ENCODE assay signal across 10 cellular contexts in the genomic region with DNA sequence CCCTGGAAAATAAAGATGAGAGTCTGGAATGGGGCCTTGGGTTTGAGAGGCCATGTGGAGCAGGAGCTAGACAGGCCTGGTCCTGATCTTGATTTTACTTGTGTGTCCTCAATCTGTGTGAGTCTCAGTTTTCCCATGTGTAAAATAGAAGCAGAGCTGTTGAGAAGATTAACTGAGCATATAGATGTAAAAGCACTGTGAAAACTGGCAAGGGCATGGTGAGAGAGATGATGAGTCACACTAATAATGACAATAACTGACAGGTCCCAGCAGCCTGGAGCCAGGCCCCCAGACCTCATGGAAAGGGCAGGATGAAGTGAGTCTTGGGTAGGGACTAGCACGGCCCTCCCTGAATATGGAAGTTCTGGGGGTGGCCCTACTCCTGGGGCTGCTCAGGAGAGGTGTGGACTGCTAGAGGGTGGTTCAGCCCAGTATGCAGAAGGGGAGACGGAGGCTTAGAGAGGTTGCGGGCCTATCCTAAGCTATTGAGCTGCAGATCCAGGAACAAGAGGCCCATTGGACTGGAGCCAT. TPM values are rescaled to one million over a fixed set of nuclear protein-coding genes. Genes with fewer than 3 reads are reported as not detected.
A peak's percentile ranks its signal among the peaks of the same experiment; 100 is the strongest.
DNase-seq lines count a peak whose midpoint lies in the region; ATAC-seq and TF ChIP-seq lines count a peak whose summit lies in the region.
"Had no signal": no experiment of that assay in that cellular context is flagged by ENCODE, and none has a peak within 500 bp of the region (broad histone marks: within the 10 kb centered on the region; RNA-seq: fewer than 3 reads in every experiment).

No MANE protein-coding gene starts in this region.

- peak overlapping the region; percentile 76 for H3K27ac Mint-ChIP-seq in activated CD4-positive, alpha-beta T cell treated with anti-CD3 and anti-CD28 coated beads, Interleukin-2, amount 10 ng/mL, durations not matched to agents 24 days and 14 days
- peak overlapping the region; percentile 81 for H3K27ac Mint-ChIP-seq in endodermal cell
- H3K27ac Mint-ChIP-seq in progenitor cell of endocrine pancreas, result peak overlapping the region; percentile 78

- 71% methylated on average over 3 of the region's 3 CpGs; no CpG with 5 or more reads in 1 of the 2 experiments for WGBS in endodermal cell (ENCODE audit: insufficient coverage in 1 of 2, insufficient read length in 1 of 2), 2 experiments

- H3K9ac ChIP-seq in endodermal cell (ENCODE audit: extremely low read depth, low read length, poor library complexity, severe bottlenecking), result no peak overlapping the region

- H3K4me3 Mint-ChIP-seq in activated CD4-positive, alpha-beta T cell treated with anti-CD3 and anti-CD28 coated beads, Interleukin-2, amount 10 ng/mL, durations not matched to agents 24 days and 14 days, result no peak overlapping the region
- H3K4me3 Mint-ChIP-seq in endodermal cell (peak overlapping the region; percentile 90), progenitor cell of endocrine pancreas (ENCODE audit: low read depth) (no peak overlapping the region)

- peaks cover 23% of the 10 kb centered on the region for H3K4me1 Mint-ChIP-seq in activated CD4-positive, alpha-beta T cell treated with anti-CD3 and anti-CD28 coated beads, Interleukin-2, amount 10 ng/mL, durations not matched to agents 24 days and 14 days
- H3K4me1 Mint-ChIP-seq in endodermal cell (peaks cover 34% of the 10 kb centered on the region), progenitor cell of endocrine pancreas (ENCODE audit: low read depth) (peaks cover 21% of the 10 kb centered on the region)

- no peaks in the 10 kb centered on the region for H3K27me3 Mint-ChIP-seq in activated CD4-positive, alpha-beta T cell treated with anti-CD3 and anti-CD28 coated beads, Interleukin-2, amount 10 ng/mL, durations not matched to agents 24 days and 14 days
- H3K27me3 Mint-ChIP-seq in endodermal cell (ENCODE audit: insufficient read depth), result no peaks in the 10 kb centered on the region
- H3K27me3 Mint-ChIP-seq in progenitor cell of endocrine pancreas, result peaks cover 6% of the 10 kb centered on the region

- H3K9me3 ChIP-seq in endodermal cell (ENCODE audit: control insufficient read depth, low read length), result no peaks in the 10 kb centered on the region
- no peaks in the 10 kb centered on the region for H3K9me3 ChIP-seq in ascending aorta
- no peaks in the 10 kb centered on the region for H3K9me3 ChIP-seq in upper lobe of right lung
- H3K9me3 ChIP-seq: tibial artery had no signal

- DNase-seq in activated CD4-positive, alpha-beta T cell treated with anti-CD3 and anti-CD28 coated beads, Interleukin-2, amount 10 ng/mL, durations not matched to agents 24 days and 14 days, result no peak
- no peak for DNase-seq in activated CD4-positive, alpha-beta T cell treated with anti-CD3 and anti-CD28 coated beads for 4 hours
- peak; percentile 47 for DNase-seq in RKO (ENCODE audit: low spot score)
- peak; percentile 71 for DNase-seq in endodermal cell
- no peak for DNase-seq in progenitor cell of endocrine pancreas (ENCODE audit: low spot score, unreplicated experiment)
- no peak for DNase-seq in stimulated activated CD4-positive, alpha-beta T cell treated with anti-CD3 and anti-CD28 coated beads, Interleukin-4, amount 100 ng/mL, for 4 hours
- no peak for DNase-seq in ascending aorta (ENCODE audit: low spot score in 2 of 2)
- DNase-seq in upper lobe of right lung, result no peak
- DNase-seq: tibial artery had no signal

- peaks cover 8% of the 10 kb centered on the region for H3K4me1 ChIP-seq in endodermal cell (ENCODE audit: control insufficient read depth, insufficient read depth, low read length)
- H3K4me1 ChIP-seq in ascending aorta, result peaks cover 6 to 8% of the 10 kb centered on the region in 2 donors
- peaks cover 17% of the 10 kb centered on the region for H3K4me1 ChIP-seq in upper lobe of right lung

- H3K27me3 ChIP-seq in endodermal cell (ENCODE audit: control insufficient read depth, insufficient read depth, low read length, poor library complexity, severe bottlenecking) (no peaks in the 10 kb centered on the region), ascending aorta (no peaks in the 10 kb centered on the region), upper lobe of right lung (no peaks in the 10 kb centered on the region)

- ATAC-seq in upper lobe of right lung, result no peak
- ATAC-seq: activated naive CD4-positive, alpha-beta T cell treated with anti-CD3 and anti-CD28 coated beads, Interleukin-2, amount 50 U/mL, for 72 hours had no signal

- H3K27ac ChIP-seq in endodermal cell (ENCODE audit: low read depth, low read length) (peak overlapping the region; percentile 48), ascending aorta (no peak overlapping the region), upper lobe of right lung (no peak overlapping the region)
- H3K27ac ChIP-seq: tibial artery had no signal

- no peaks in the 10 kb centered on the region for H3K36me3 ChIP-seq in endodermal cell (ENCODE audit: control insufficient read depth, insufficient read depth, low read length)
- no peaks in the 10 kb centered on the region for H3K36me3 ChIP-seq in ascending aorta
- H3K36me3 ChIP-seq in upper lobe of right lung, result no peaks in the 10 kb centered on the region
- H3K36me3 ChIP-seq: tibial artery had no signal

- no peak overlapping the region for H3K4me3 ChIP-seq in endodermal cell (ENCODE audit: low read length)
- H3K4me3 ChIP-seq in ascending aorta, result no peak overlapping the region
- no peak overlapping the region for H3K4me3 ChIP-seq in upper lobe of right lung
- H3K4me3 ChIP-seq: tibial artery had no signal

- H3K36me3 Mint-ChIP-seq in activated CD4-positive, alpha-beta T cell treated with anti-CD3 and anti-CD28 coated beads, Interleukin-2, amount 10 ng/mL, durations not matched to agents 24 days and 14 days (ENCODE audit: low read depth), result no peaks in the 10 kb centered on the region
- no peaks in the 10 kb centered on the region for H3K36me3 Mint-ChIP-seq in endodermal cell (ENCODE audit: low read depth)
- H3K36me3 Mint-ChIP-seq in progenitor cell of endocrine pancreas (ENCODE audit: insufficient read depth), result no peaks in the 10 kb centered on the region
- H3K36me3 Mint-ChIP-seq: activated naive CD4-positive, alpha-beta T cell treated with anti-CD3 and anti-CD28 coated beads, Interleukin-2, amount 50 U/mL, for 72 hours had no signal

- intact Hi-C loops in activated CD4-positive, alpha-beta T cell treated with anti-CD3 and anti-CD28 coated beads, Interleukin-2, amount 10 ng/mL, durations not matched to agents 24 days and 14 days (cut with micrococcal nuclease), result loop anchor here (1.0 to 2.0 kb wide), 2 partner anchors 214 to 310 kb away; a partner anchor contains a TSS
- intact Hi-C loops in ascending aorta (cut with DNase I), result loop anchor here (1.0 kb wide), 1 partner anchor 204 kb away; no protein-coding TSS in a partner anchor
- intact Hi-C loops in upper lobe of right lung (cut with DNase I), result loop anchor here (5.0 to 10.0 kb wide), 3 partner anchors 72 to 304 kb away; a partner anchor contains a TSS

- no peak for TF ChIP-seq CTCF in endodermal cell (conservative IDR thresholded peaks at IDR 0.05)
- no peak for TF ChIP-seq CTCF in progenitor cell of endocrine pancreas (IDR thresholded peaks at IDR 0.05; ENCODE audit: unreplicated experiment)
- TF ChIP-seq CTCF in ascending aorta (IDR thresholded peaks at IDR 0.05), result no peak
- TF ChIP-seq CTCF in upper lobe of right lung (IDR thresholded peaks at IDR 0.05), result no peak

- no peaks in the 10 kb centered on the region for H3K9me3 Mint-ChIP-seq in activated CD4-positive, alpha-beta T cell treated with anti-CD3 and anti-CD28 coated beads, Interleukin-2, amount 10 ng/mL, durations not matched to agents 24 days and 14 days
- H3K9me3 Mint-ChIP-seq in endodermal cell, result no peaks in the 10 kb centered on the region
- H3K9me3 Mint-ChIP-seq in progenitor cell of endocrine pancreas (ENCODE audit: low read depth), result no peaks in the 10 kb centered on the region
- H3K9me3 Mint-ChIP-seq: activated naive CD4-positive, alpha-beta T cell treated with anti-CD3 and anti-CD28 coated beads, Interleukin-2, amount 50 U/mL, for 72 hours had no signal

RNA-seq across cellular contexts. Expression of a gene that starts 2.8 kb away (rescaled TPM):
- 33.9 and 34.7 TPM in 2 replicates for total RNA-seq in activated CD4-positive, alpha-beta T cell treated with anti-CD3 and anti-CD28 coated beads, Interleukin-2, amount 10 ng/mL, durations not matched to agents 24 days and 14 days
- total RNA-seq in endodermal cell (10 to 100 TPM; 39.3 to 41.2 TPM), progenitor cell of endocrine pancreas (53.3 and 56.3 TPM in 2 replicates), ascending aorta (205 TPM), upper lobe of right lung (34.2 TPM)
- 52.1 TPM for polyA plus RNA-seq in endodermal cell (2013, experiment 1 of 2)
- polyA plus RNA-seq in endodermal cell (2013, experiment 2 of 2), result 50.1 TPM

RNA-seq across cellular contexts. Expression of a gene that starts 28.2 kb away (rescaled TPM):
- total RNA-seq in activated CD4-positive, alpha-beta T cell treated with anti-CD3 and anti-CD28 coated beads, Interleukin-2, amount 10 ng/mL, durations not matched to agents 24 days and 14 days, result 0.19 and 0.21 TPM in 2 replicates
- not detected for total RNA-seq in endodermal cell
- 0.14 TPM for polyA plus RNA-seq in endodermal cell (2013, experiment 1 of 2)
- polyA plus RNA-seq in endodermal cell (2013, experiment 2 of 2), result not detected
- not detected in 2 replicates for total RNA-seq in progenitor cell of endocrine pancreas
- 10.4 TPM for total RNA-seq in ascending aorta
- total RNA-seq in upper lobe of right lung, result 149 TPM

Comparison
In these comparisons a context has a peak if more than half of its experiments do, and no peak if none do; other contexts are left out.
1. DNase-seq: peak in RKO (single experiment) and endodermal cell (single experiment); none in activated CD4-positive, alpha-beta T cell treated with anti-CD3 and anti-CD28 coated beads, Interleukin-2, amount 10 ng/mL, durations not matched to agents 24 days and 14 days (single experiment), activated CD4-positive, alpha-beta T cell treated with anti-CD3 and anti-CD28 coated beads for 4 hours (0 of 2), progenitor cell of endocrine pancreas (single experiment), stimulated activated CD4-positive, alpha-beta T cell treated with anti-CD3 and anti-CD28 coated beads, Interleukin-4, amount 100 ng/mL, for 4 hours (0 of 2), ascending aorta (0 of 2) and upper lobe of right lung (single experiment).
2. RNA of a gene that starts 28.2 kb away (total RNA-seq): 149 TPM in upper lobe of right lung (single experiment); 10.4 TPM in ascending aorta (single experiment), 0.19 to 0.21 TPM in activated CD4-positive, alpha-beta T cell treated with anti-CD3 and anti-CD28 coated beads, Interleukin-2, amount 10 ng/mL, durations not matched to agents 24 days and 14 days, not detected in endodermal cell and not detected in progenitor cell of endocrine pancreas; every median in the first group is over 10 times any median in the second.
3. Peak in every context shown above with its lines, with median percentiles within 50 percentile points of each other: H3K27ac Mint-ChIP-seq.